In the genomic region with DNA sequence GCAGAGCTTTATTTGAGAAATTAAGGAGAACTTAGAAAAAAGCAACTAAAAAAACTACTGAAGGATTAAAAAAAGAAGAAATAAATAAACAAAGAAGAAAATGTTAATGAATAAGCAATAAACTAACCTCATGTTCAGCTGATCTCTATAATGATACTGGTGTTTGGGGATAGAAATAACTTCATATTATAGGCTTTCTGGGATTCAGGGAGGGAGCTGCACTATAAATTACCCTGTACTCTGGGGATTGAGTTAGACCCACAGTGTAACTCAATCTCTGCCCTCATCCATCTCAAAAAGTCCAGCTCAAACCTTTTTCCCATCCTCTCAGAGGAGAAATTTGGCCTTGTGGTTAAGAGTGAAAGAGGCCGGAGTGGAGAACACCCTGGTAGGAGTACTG, we compare ENCODE assay signal across 1 cellular context.
A peak's percentile ranks its signal among the peaks of the same experiment; 100 is the strongest.
TF ChIP-seq lines count a peak whose summit lies in the region.

No MANE protein-coding gene starts in this region.

TF ChIP-seq in HEK293, 187 proteins besides CTCF, POLR2A, EP300 and RAD21:
- TF ChIP-seq, protein P1, sequence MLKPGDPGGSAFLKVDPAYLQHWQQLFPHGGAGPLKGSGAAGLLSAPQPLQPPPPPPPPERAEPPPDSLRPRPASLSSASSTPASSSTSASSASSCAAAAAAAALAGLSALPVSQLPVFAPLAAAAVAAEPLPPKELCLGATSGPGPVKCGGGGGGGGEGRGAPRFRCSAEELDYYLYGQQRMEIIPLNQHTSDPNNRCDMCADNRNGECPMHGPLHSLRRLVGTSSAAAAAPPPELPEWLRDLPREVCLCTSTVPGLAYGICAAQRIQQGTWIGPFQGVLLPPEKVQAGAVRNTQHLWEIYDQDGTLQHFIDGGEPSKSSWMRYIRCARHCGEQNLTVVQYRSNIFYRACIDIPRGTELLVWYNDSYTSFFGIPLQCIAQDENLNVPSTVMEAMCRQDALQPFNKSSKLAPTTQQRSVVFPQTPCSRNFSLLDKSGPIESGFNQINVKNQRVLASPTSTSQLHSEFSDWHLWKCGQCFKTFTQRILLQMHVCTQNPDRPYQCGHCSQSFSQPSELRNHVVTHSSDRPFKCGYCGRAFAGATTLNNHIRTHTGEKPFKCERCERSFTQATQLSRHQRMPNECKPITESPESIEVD (tag by site-specific recombination; IDR thresholded peaks at IDR 0.05) = peak; percentile 57
- no peak for TF ChIP-seq ZNF610 (tag by site-specific recombination; IDR thresholded peaks at IDR 0.05; ENCODE audit: borderline replicate concordance)
- peak; percentile 44; the same call in 1 of the 2 replicates for TF ChIP-seq ZNF600 (tag by site-specific recombination; IDR thresholded peaks at IDR 0.05)
- TF ChIP-seq MZF1 (tag by site-specific recombination; IDR thresholded peaks at IDR 0.05; ENCODE audit: borderline replicate concordance) = peak; percentile 63; the same call in 1 of the 2 replicates
